14 cellular contexts compared by ENCODE assay signal in the genomic region with DNA sequence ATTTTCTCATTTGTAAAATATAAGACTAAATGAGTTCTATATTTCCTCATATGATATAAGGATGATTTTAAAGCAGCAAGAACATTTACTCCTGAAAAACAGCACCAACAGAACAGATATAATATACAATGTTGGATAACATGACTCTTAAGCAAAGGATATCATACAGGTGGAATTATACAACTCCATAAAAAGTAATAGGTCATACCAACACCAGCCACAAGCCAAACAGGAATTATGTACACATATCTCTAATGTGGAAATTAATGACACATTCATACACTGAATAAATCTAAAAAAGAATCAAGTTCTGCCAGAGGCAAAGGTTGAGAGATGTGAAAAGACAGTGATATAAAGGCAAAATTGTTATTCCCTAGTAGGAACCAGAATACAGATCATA.
"Had no signal": no experiment of that assay in that cellular context is flagged by ENCODE, and none has a peak within 500 bp of the region (broad histone marks: within the 10 kb centered on the region; RNA-seq: fewer than 3 reads in every experiment).

No MANE protein-coding gene starts in this region.

- H3K27me3 ChIP-seq: stomach, testis, upper lobe of right lung had no signal

- H3K27ac Mint-ChIP-seq: activated CD4-positive, alpha-beta T cell treated with anti-CD3 and anti-CD28 coated beads, Interleukin-2, amount 10 ng/mL, durations not matched to agents 24 days and 14 days; activated T-cell treated with anti-CD3 and anti-CD28 coated beads, Interleukin-2, amount 50 U/mL, for 72 hours had no signal

- H3K27me3 Mint-ChIP-seq: activated CD4-positive, alpha-beta T cell treated with anti-CD3 and anti-CD28 coated beads, Interleukin-2, amount 10 ng/mL, durations not matched to agents 24 days and 14 days had no signal

- H3K4me3 Mint-ChIP-seq: activated CD4-positive, alpha-beta T cell treated with anti-CD3 and anti-CD28 coated beads, Interleukin-2, amount 10 ng/mL, durations not matched to agents 24 days and 14 days; activated T-cell treated with anti-CD3 and anti-CD28 coated beads, Interleukin-2, amount 50 U/mL, for 72 hours had no signal

- H3K9me3 ChIP-seq: left ventricle myocardium inferior, stomach, testis, upper lobe of right lung had no signal

- H3K9me3 Mint-ChIP-seq: activated CD4-positive, alpha-beta T cell treated with anti-CD3 and anti-CD28 coated beads, Interleukin-2, amount 10 ng/mL, durations not matched to agents 24 days and 14 days; activated T-cell treated with anti-CD3 and anti-CD28 coated beads, Interleukin-2, amount 50 U/mL, for 72 hours had no signal

- DNase-seq: activated CD4-positive, alpha-beta T cell treated with anti-CD3 and anti-CD28 coated beads, Interleukin-2, amount 10 ng/mL, durations not matched to agents 24 days and 14 days; activated CD4-positive, CD25-positive, alpha-beta regulatory T cell; activated CD8-positive, alpha-beta memory T cell treated with anti-CD3 and anti-CD28 coated beads, Interleukin-2, amount 50 U/mL, for 48 hours; activated T-cell treated with anti-CD3 and anti-CD28 coated beads, Interleukin-2, amount 50 U/mL, for 72 hours; caudate nucleus; kidney; left ventricle myocardium inferior; stimulated activated CD4-positive, alpha-beta T cell treated with anti-CD3 and anti-CD28 coated beads, Interleukin-2, amount 100 ng/mL, for 24 hours; stomach; T-helper 2 cell; testis; upper lobe of right lung had no signal

- ATAC-seq: activated T-cell treated with anti-CD3 and anti-CD28 coated beads, Interleukin-2, amount 50 U/mL, for 72 hours; esophagus mucosa; sciatic nerve; upper lobe of right lung had no signal

- H3K27ac ChIP-seq: left ventricle myocardium inferior, stomach, testis, upper lobe of right lung had no signal

- H3K4me1 ChIP-seq: testis had no signal

- H3K4me3 ChIP-seq: left ventricle myocardium inferior, stomach, testis, upper lobe of right lung had no signal
